ENCODE assay signal across 15 cellular contexts in the genomic region with DNA sequence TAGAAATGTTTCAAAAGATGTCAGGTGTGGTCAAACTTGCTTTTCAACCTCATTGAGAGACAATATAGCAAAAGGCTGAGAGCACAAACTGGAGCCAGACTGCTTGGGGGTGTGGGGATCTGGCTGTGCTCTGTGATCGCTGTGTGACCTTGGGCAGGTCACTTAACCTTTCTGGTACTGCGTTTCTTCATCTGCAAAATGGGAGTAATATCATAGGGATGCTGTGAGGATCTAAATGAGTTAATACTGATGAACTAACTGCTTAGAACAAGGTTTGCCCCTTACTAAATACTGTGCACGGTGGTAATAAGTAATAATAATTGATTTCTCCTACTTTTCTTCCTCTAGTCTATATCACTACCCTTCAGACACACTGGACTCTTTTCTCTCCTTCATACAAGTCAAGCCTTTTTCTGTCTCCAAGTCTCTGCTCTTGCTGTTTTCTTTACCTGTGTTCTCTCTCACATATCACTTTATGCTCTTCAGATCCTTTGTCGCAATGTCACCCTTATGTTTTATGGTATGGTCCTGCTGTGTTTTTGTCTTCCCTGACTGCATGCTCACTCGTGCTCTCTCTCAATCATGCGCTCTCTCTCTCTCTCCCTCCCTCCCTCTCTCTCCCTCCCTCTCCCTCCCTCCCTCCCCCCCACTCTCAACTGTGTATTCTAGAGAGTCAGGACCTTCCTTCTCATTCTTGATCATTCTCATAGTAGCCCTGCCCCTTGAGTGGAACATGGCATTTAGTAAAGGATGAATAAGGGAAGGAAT. TPM values are rescaled to one million over a fixed set of nuclear protein-coding genes. Genes with fewer than 3 reads are reported as not detected.
A peak's percentile ranks its signal among the peaks of the same experiment; 100 is the strongest.
DNase-seq lines count a peak whose midpoint lies in the region; ATAC-seq and TF ChIP-seq lines count a peak whose summit lies in the region.
"Had no signal": no experiment of that assay in that cellular context is flagged by ENCODE, and none has a peak within 500 bp of the region (broad histone marks: within the 10 kb centered on the region; RNA-seq: fewer than 3 reads in every experiment).

No MANE protein-coding gene starts in this region.

- no peak overlapping the region for H3K27ac Mint-ChIP-seq in T-helper 2 cell treated with Interferon-gamma antibody and Interleukin-4, amounts not matched to agents 5 μg/mL and 100 μg/mL, for 36 hours
- peak overlapping the region; percentile 48 for H3K27ac Mint-ChIP-seq in stimulated activated naive B cell treated with anti-CD40 and anti-IgM and Interleukin-4, amounts not matched to agents 10 μg/mL and 1 μg/mL and 100 μg/mL, for 72 hours
- no peak overlapping the region for H3K27ac Mint-ChIP-seq in Caco-2 (ENCODE audit: unreplicated experiment)
- H3K27ac Mint-ChIP-seq: activated CD8-positive, alpha-beta T cell treated with anti-CD3 and anti-CD28 coated beads, Interleukin-2, amount 10 ng/mL, durations not matched to agents 7 days and 5 days had no signal

- BruUV-seq in PC-9 (replicated peaks; lab: Mats Ljungman, UMichigan), result no TSS peak
- BruUV-seq in Caco-2 (replicated peaks; lab: Mats Ljungman, UMichigan), result no TSS peak

- POLR2A ChIA-PET in PC-9 (lab: Charles Lee; ENCODE audit: unreplicated experiment) (no interaction called here), Caco-2 (lab: Charles Lee) (interaction anchor here (0.6 kb wide), 1 partner anchor 135 kb away, joined by 7 read pairs; no protein-coding TSS in a partner anchor)

- no peak overlapping the region for H2AFZ ChIP-seq in PC-9

- CTCF ChIA-PET in PC-9 (lab: Charles Lee) (no interaction called here), Caco-2 (lab: Charles Lee) (no interaction called here)

- H3K4me3 ChIP-seq in PC-9, result no peak overlapping the region
- H3K4me3 ChIP-seq in Caco-2 (ENCODE audit: low read depth, low read length), result no peak overlapping the region
- H3K4me3 ChIP-seq: gastroesophageal sphincter, mucosa of descending colon had no signal

- ATAC-seq in stimulated activated naive B cell treated with anti-CD40 and anti-IgM and Interleukin-4, amounts not matched to agents 10 μg/mL and 1 μg/mL and 100 μg/mL, for 72 hours (replicated peaks), result no peak
- ATAC-seq: activated CD8-positive, alpha-beta T cell treated with anti-CD3 and anti-CD28 coated beads, Interleukin-2, amount 10 ng/mL, durations not matched to agents 7 days and 5 days; gastroesophageal sphincter; mucosa of descending colon had no signal

- DNase-seq in T-helper 2 cell treated with Interferon-gamma antibody and Interleukin-4, amounts not matched to agents 5 μg/mL and 100 μg/mL, for 36 hours (ENCODE audit: low spot score), result no peak
- no peak for DNase-seq in T-helper 2 cell
- no peak for DNase-seq in PC-9
- DNase-seq in islet precursor cell, result peak; percentile 35
- no peak for DNase-seq in stimulated activated naive B cell treated with anti-CD40 and anti-IgM and Interleukin-4, amounts not matched to agents 10 μg/mL and 1 μg/mL and 100 μg/mL, for 72 hours
- no peak for DNase-seq in Caco-2
- DNase-seq in activated CD8-positive, alpha-beta memory T cell treated with anti-CD3 and anti-CD28 coated beads, Interleukin-2, amount 50 U/mL, for 4 hours, result no peak
- DNase-seq in GM10266 (ENCODE audit: extremely low spot score), result no peak
- DNase-seq: activated CD8-positive, alpha-beta T cell treated with anti-CD3 and anti-CD28 coated beads, Interleukin-2, amount 10 ng/mL, durations not matched to agents 7 days and 5 days; activated naive CD4-positive, alpha-beta T cell; GDM1; mucosa of descending colon; NCI-H1105; NCI-H345 had no signal

- H3K79me2 ChIP-seq in PC-9 (ENCODE audit: low read depth), result peaks cover 39% of the 10 kb centered on the region

- no peaks in the 10 kb centered on the region for H3K9me2 ChIP-seq in PC-9 (ENCODE audit: insufficient read depth)

- H3K4me3 Mint-ChIP-seq in T-helper 2 cell treated with Interferon-gamma antibody and Interleukin-4, amounts not matched to agents 5 μg/mL and 100 μg/mL, for 36 hours, result peak overlapping the region; percentile 26
- peak overlapping the region in 1 of 2 donors; percentile 22 for H3K4me3 Mint-ChIP-seq in stimulated activated naive B cell treated with anti-CD40 and anti-IgM and Interleukin-4, amounts not matched to agents 10 μg/mL and 1 μg/mL and 100 μg/mL, for 72 hours
- no peak overlapping the region for H3K4me3 Mint-ChIP-seq in Caco-2 (ENCODE audit: unreplicated experiment)
- H3K4me3 Mint-ChIP-seq: activated CD8-positive, alpha-beta T cell treated with anti-CD3 and anti-CD28 coated beads, Interleukin-2, amount 10 ng/mL, durations not matched to agents 7 days and 5 days had no signal

- TF ChIP-seq CTCF in PC-9 (conservative IDR thresholded peaks at IDR 0.05) (no peak), Caco-2 (IDR thresholded peaks at IDR 0.05; ENCODE audit: insufficient read depth in 1 of 2, low read depth in 1 of 2, low read length in 1 of 2, severe bottlenecking in 1 of 2, unreplicated experiment in 1 of 2) (no peak), GM10266 (IDR thresholded peaks at IDR 0.05; ENCODE audit: control insufficient read depth, insufficient read depth, low read depth, missing control alignments) (no peak)

- H3K4me2 ChIP-seq in PC-9, result peak overlapping the region; percentile 41; the same call in 1 of the 2 replicates

- H3K36me3 ChIP-seq in PC-9 (ENCODE audit: low read depth) (peaks cover 4% of the 10 kb centered on the region; the same call in 1 of the 2 replicates), Caco-2 (ENCODE audit: control insufficient read depth, insufficient read depth, low read length) (no peaks in the 10 kb centered on the region)

- H3K4me1 ChIP-seq in PC-9 (replicated peaks; ENCODE audit: insufficient read depth) (peaks cover 52% of the 10 kb centered on the region), Caco-2 (peaks cover 30% of the 10 kb centered on the region)

- no peak overlapping the region for H3K27ac ChIP-seq in PC-9

- intact Hi-C loops in PC-9 (cut with micrococcal nuclease; ENCODE audit: unreplicated experiment), result loop anchor here (5.0 to 10.0 kb wide), 4 partner anchors 190 to 1588 kb away; partner anchors contain the start of genes POU2F1, TADA1 and UCK2
- intact Hi-C loops in Caco-2 (cut with micrococcal nuclease; ENCODE audit: unreplicated experiment), result loop anchor here (5.0 kb wide), 1 partner anchor 133 kb away; the partner anchor contains the start of gene TMCO1

- no peaks in the 10 kb centered on the region for H3K27me3 Mint-ChIP-seq in T-helper 2 cell treated with Interferon-gamma antibody and Interleukin-4, amounts not matched to agents 5 μg/mL and 100 μg/mL, for 36 hours (ENCODE audit: low read depth)
- no peaks in the 10 kb centered on the region for H3K27me3 Mint-ChIP-seq in stimulated activated naive B cell treated with anti-CD40 and anti-IgM and Interleukin-4, amounts not matched to agents 10 μg/mL and 1 μg/mL and 100 μg/mL, for 72 hours
- H3K27me3 Mint-ChIP-seq in Caco-2 (ENCODE audit: insufficient read depth, unreplicated experiment), result no peaks in the 10 kb centered on the region

- H3F3A ChIP-seq in PC-9 (ENCODE audit: insufficient read depth, low read depth), result peaks cover 34% of the 10 kb centered on the region

- H3K36me3 Mint-ChIP-seq in T-helper 2 cell treated with Interferon-gamma antibody and Interleukin-4, amounts not matched to agents 5 μg/mL and 100 μg/mL, for 36 hours (ENCODE audit: low read depth), result peaks cover 11% of the 10 kb centered on the region
- H3K36me3 Mint-ChIP-seq in stimulated activated naive B cell treated with anti-CD40 and anti-IgM and Interleukin-4, amounts not matched to agents 10 μg/mL and 1 μg/mL and 100 μg/mL, for 72 hours, result peaks cover 0 to 11% of the 10 kb centered on the region in 2 donors
- peaks cover 15% of the 10 kb centered on the region for H3K36me3 Mint-ChIP-seq in Caco-2 (ENCODE audit: insufficient read depth, unreplicated experiment)

- no peaks in the 10 kb centered on the region for H4K20me1 ChIP-seq in PC-9 (ENCODE audit: insufficient read depth)

- H3K9me3 ChIP-seq in PC-9 (ENCODE audit: insufficient read depth, low read depth) (no peaks in the 10 kb centered on the region), Caco-2 (no peaks in the 10 kb centered on the region)
- H3K9me3 ChIP-seq: gastroesophageal sphincter, mucosa of descending colon had no signal

- peaks cover 36% of the 10 kb centered on the region for H3K4me1 Mint-ChIP-seq in T-helper 2 cell treated with Interferon-gamma antibody and Interleukin-4, amounts not matched to agents 5 μg/mL and 100 μg/mL, for 36 hours (ENCODE audit: low read depth)
- H3K4me1 Mint-ChIP-seq in stimulated activated naive B cell treated with anti-CD40 and anti-IgM and Interleukin-4, amounts not matched to agents 10 μg/mL and 1 μg/mL and 100 μg/mL, for 72 hours, result peaks cover 17% of the 10 kb centered on the region in 2 donors
- peaks cover 25% of the 10 kb centered on the region for H3K4me1 Mint-ChIP-seq in Caco-2 (ENCODE audit: low read depth, unreplicated experiment)

- no peaks in the 10 kb centered on the region for H3K9me3 Mint-ChIP-seq in T-helper 2 cell treated with Interferon-gamma antibody and Interleukin-4, amounts not matched to agents 5 μg/mL and 100 μg/mL, for 36 hours
- no peaks in the 10 kb centered on the region for H3K9me3 Mint-ChIP-seq in stimulated activated naive B cell treated with anti-CD40 and anti-IgM and Interleukin-4, amounts not matched to agents 10 μg/mL and 1 μg/mL and 100 μg/mL, for 72 hours
- no peaks in the 10 kb centered on the region for H3K9me3 Mint-ChIP-seq in Caco-2 (ENCODE audit: unreplicated experiment)

- H3K27me3 ChIP-seq in PC-9 (ENCODE audit: insufficient read depth, low read depth) (no peaks in the 10 kb centered on the region), Caco-2 (replicated peaks; ENCODE audit: control insufficient read depth, insufficient read depth, low read length) (no peaks in the 10 kb centered on the region)
- H3K27me3 ChIP-seq: gastroesophageal sphincter had no signal

RNA-seq across cellular contexts. Expression of gene MGST3, which starts 3.3 kb away (rescaled TPM):
- total RNA-seq in PC-9 (2021) (67.2 and 90.1 TPM in 2 replicates), Caco-2 (2022) (173 and 193 TPM in 2 replicates)
